In genomic region chr14:53916239-53916638, GRCh38 we compare ENCODE assay signal across 39 cellular contexts. TPM values are rescaled to one million over a fixed set of nuclear protein-coding genes. Genes with fewer than 3 reads are reported as not detected.
"Had no signal": no experiment of that assay in that cellular context is flagged by ENCODE, and none has a peak within 500 bp of the region (broad histone marks: within the 10 kb centered on the region; RNA-seq: fewer than 3 reads in every experiment).

No MANE protein-coding gene starts in this region.

- H3K36me3 Mint-ChIP-seq: activated naive CD4-positive, alpha-beta T cell treated with anti-CD3 and anti-CD28 coated beads, Interleukin-2, amount 10 ng/mL, durations not matched to agents 7 days and 5 days; activated naive CD4-positive, alpha-beta T cell treated with anti-CD3 and anti-CD28 coated beads, Interleukin-2, amount 50 U/mL, for 24 hours; activated naive CD4-positive, alpha-beta T cell treated with anti-CD3 and anti-CD28 coated beads, Interleukin-2, amount 50 U/mL, for 72 hours; activated naive CD8-positive, alpha-beta T cell; activated naive CD8-positive, alpha-beta T cell treated with anti-CD3 and anti-CD28 coated beads for 36 hours; activated naive CD8-positive, alpha-beta T cell treated with anti-CD3 and anti-CD28 coated beads, Interleukin-2, amount 10 ng/mL, durations not matched to agents 7 days and 5 days; brain had no signal

- H3K4me1 Mint-ChIP-seq: activated naive CD4-positive, alpha-beta T cell treated with anti-CD3 and anti-CD28 coated beads, Interleukin-2, amount 10 ng/mL, durations not matched to agents 7 days and 5 days; activated naive CD4-positive, alpha-beta T cell treated with anti-CD3 and anti-CD28 coated beads, Interleukin-2, amount 50 U/mL, for 24 hours; activated naive CD8-positive, alpha-beta T cell treated with anti-CD3 and anti-CD28 coated beads for 36 hours; activated naive CD8-positive, alpha-beta T cell treated with anti-CD3 and anti-CD28 coated beads, Interleukin-2, amount 10 ng/mL, durations not matched to agents 7 days and 5 days; activated naive CD8-positive, alpha-beta T cell treated with anti-CD3 and anti-CD28 coated beads, Interleukin-2, amount 50 U/mL, for 24 hours; brain; central memory CD8-positive, alpha-beta T cell had no signal

- H3K27me3 Mint-ChIP-seq: activated naive CD4-positive, alpha-beta T cell treated with anti-CD3 and anti-CD28 coated beads, Interleukin-2, amount 10 ng/mL, durations not matched to agents 7 days and 5 days; activated T-cell treated with anti-CD3 and anti-CD28 coated beads, Interleukin-2, amount 50 U/mL, for 24 hours; central memory CD8-positive, alpha-beta T cell had no signal

- FAIRE-seq: astrocyte, bronchial epithelial cell had no signal

- H3K4me3 Mint-ChIP-seq: activated naive CD4-positive, alpha-beta T cell treated with anti-CD3 and anti-CD28 coated beads for 36 hours; activated naive CD4-positive, alpha-beta T cell treated with anti-CD3 and anti-CD28 coated beads, Interleukin-2, amount 10 ng/mL, durations not matched to agents 7 days and 5 days; activated naive CD4-positive, alpha-beta T cell treated with anti-CD3 and anti-CD28 coated beads, Interleukin-2, amount 50 U/mL, for 24 hours; activated naive CD8-positive, alpha-beta T cell; activated naive CD8-positive, alpha-beta T cell treated with anti-CD3 and anti-CD28 coated beads for 36 hours; activated naive CD8-positive, alpha-beta T cell treated with anti-CD3 and anti-CD28 coated beads, Interleukin-2, amount 10 ng/mL, durations not matched to agents 7 days and 5 days; activated naive CD8-positive, alpha-beta T cell treated with anti-CD3 and anti-CD28 coated beads, Interleukin-2, amount 50 U/mL, for 24 hours; activated T-cell treated with anti-CD3 and anti-CD28 coated beads, Interleukin-2, amount 50 U/mL, for 24 hours; activated T-cell treated with anti-CD3 and anti-CD28 coated beads, Interleukin-2, amount 50 U/mL, for 4 hours; activated T-cell treated with anti-CD3 and anti-CD28 coated beads, Interleukin-2, amount 50 U/mL, for 72 hours; activated T-helper 1 cell treated with anti-CD3 and anti-CD28 coated beads, Interleukin-12 subunit alpha, Interleukin-12 subunit beta, Interleukin-2, Interleukin-4 antibody, amounts not matched to agents 30 ng/mL and 10 ng/mL and 1 ng/mL, durations not matched to agents 14 hours and 24 hours and 36 hours; brain; central memory CD8-positive, alpha-beta T cell had no signal

- ATAC-seq: activated naive CD4-positive, alpha-beta T cell treated with anti-CD3 and anti-CD28 coated beads, Interleukin-2, amount 50 U/mL, for 72 hours; activated naive CD8-positive, alpha-beta T cell treated with anti-CD3 and anti-CD28 coated beads, Interleukin-2, amount 50 U/mL, for 24 hours; activated T-cell treated with anti-CD3 and anti-CD28 coated beads, Interleukin-2, amount 50 U/mL, for 72 hours; body of pancreas had no signal

- H3K36me3 ChIP-seq: adrenal gland, ascending aorta, brain microvascular endothelial cell, breast epithelium, cardiac muscle cell had no signal

- H3K9me3 ChIP-seq: adrenal gland, ascending aorta, body of pancreas, breast epithelium had no signal

- H3K27ac ChIP-seq: adrenal gland, ascending aorta, body of pancreas, brain microvascular endothelial cell, breast epithelium, cardiac muscle cell had no signal

- H3K27ac Mint-ChIP-seq: activated naive CD4-positive, alpha-beta T cell treated with anti-CD3 and anti-CD28 coated beads for 36 hours; activated naive CD4-positive, alpha-beta T cell treated with anti-CD3 and anti-CD28 coated beads, Interleukin-2, amount 10 ng/mL, durations not matched to agents 7 days and 5 days; activated naive CD4-positive, alpha-beta T cell treated with anti-CD3 and anti-CD28 coated beads, Interleukin-2, amount 50 U/mL, for 24 hours; activated naive CD4-positive, alpha-beta T cell treated with anti-CD3 and anti-CD28 coated beads, Interleukin-2, amount 50 U/mL, for 72 hours; activated naive CD8-positive, alpha-beta T cell; activated naive CD8-positive, alpha-beta T cell treated with anti-CD3 and anti-CD28 coated beads for 36 hours; activated naive CD8-positive, alpha-beta T cell treated with anti-CD3 and anti-CD28 coated beads, Interleukin-2, amount 10 ng/mL, durations not matched to agents 7 days and 5 days; activated naive CD8-positive, alpha-beta T cell treated with anti-CD3 and anti-CD28 coated beads, Interleukin-2, amount 50 U/mL, for 24 hours; activated T-cell treated with anti-CD3 and anti-CD28 coated beads, Interleukin-2, amount 50 U/mL, for 24 hours; activated T-cell treated with anti-CD3 and anti-CD28 coated beads, Interleukin-2, amount 50 U/mL, for 72 hours; activated T-helper 1 cell treated with anti-CD3 and anti-CD28 coated beads, Interleukin-12 subunit alpha, Interleukin-12 subunit beta, Interleukin-2, Interleukin-4 antibody, amounts not matched to agents 30 ng/mL and 10 ng/mL and 1 ng/mL, durations not matched to agents 14 hours and 24 hours and 36 hours; activated T-helper 2 cell treated with anti-CD3 and anti-CD28 coated beads, Interferon-gamma antibody, Interleukin-2, Interleukin-4, amounts not matched to agents 10 μg/mL and 5 μg/mL and 100 μg/mL, durations not matched to agents 14 hours and 24 hours and 36 hours; brain had no signal

- DNase-seq: activated effector memory CD4-positive, alpha-beta T cell treated with anti-CD3 and anti-CD28 coated beads, Interleukin-2, amount 50 U/mL, for 16 hours; activated effector memory CD4-positive, alpha-beta T cell treated with Interleukin-2 at 50 U/mL for 16 hours; activated gamma-delta T cell; activated gamma-delta T cell treated with Interleukin-2 at 50 U/mL for 16 hours; activated naive CD4-positive, alpha-beta T cell; activated naive CD4-positive, alpha-beta T cell treated with anti-CD3 and anti-CD28 coated beads for 36 hours; activated naive CD4-positive, alpha-beta T cell treated with anti-CD3 and anti-CD28 coated beads, Interleukin-2, amount 10 ng/mL, durations not matched to agents 7 days and 5 days; activated naive CD4-positive, alpha-beta T cell treated with anti-CD3 and anti-CD28 coated beads, Interleukin-2, amount 50 U/mL, for 16 hours; activated naive CD4-positive, alpha-beta T cell treated with Interleukin-2 at 50 U/mL for 16 hours; activated naive CD8-positive, alpha-beta T cell treated with anti-CD3 and anti-CD28 coated beads for 36 hours; activated naive CD8-positive, alpha-beta T cell treated with anti-CD3 and anti-CD28 coated beads, Interleukin-2, amount 10 ng/mL, durations not matched to agents 7 days and 5 days; activated naive CD8-positive, alpha-beta T cell treated with anti-CD3 and anti-CD28 coated beads, Interleukin-2, amount 50 U/mL, for 24 hours; activated T-cell treated with anti-CD3 and anti-CD28 coated beads, Interleukin-2, amount 50 U/mL, for 1 hour; activated T-cell treated with anti-CD3 and anti-CD28 coated beads, Interleukin-2, amount 50 U/mL, for 24 hours; activated T-cell treated with anti-CD3 and anti-CD28 coated beads, Interleukin-2, amount 50 U/mL, for 4 hours; activated T-cell treated with anti-CD3 and anti-CD28 coated beads, Interleukin-2, amount 50 U/mL, for 48 hours; activated T-cell treated with anti-CD3 and anti-CD28 coated beads, Interleukin-2, amount 50 U/mL, for 72 hours; adrenal gland; amniotic stem cell; amygdala; anterior cingulate cortex; aorta; body of pancreas; brain microvascular endothelial cell; caudate nucleus; central memory CD4-positive, alpha-beta T cell; cerebellar nuclear complex had no signal

- H3K27me3 ChIP-seq: adrenal gland, ascending aorta, body of pancreas, brain microvascular endothelial cell, breast epithelium, cardiac muscle cell had no signal

- H3K4me1 ChIP-seq: adrenal gland, ascending aorta, body of pancreas, breast epithelium had no signal

- H3K4me3 ChIP-seq: adrenal gland, ascending aorta, body of pancreas, breast epithelium, cardiac muscle cell had no signal

RNA-seq across cellular contexts. Expression of gene BMP4, which starts 40.4 kb away (rescaled TPM):
- total RNA-seq: activated naive CD4-positive, alpha-beta T cell treated with anti-CD3 and anti-CD28 coated beads for 36 hours; activated naive CD4-positive, alpha-beta T cell treated with anti-CD3 and anti-CD28 coated beads, Interleukin-2, amount 50 U/mL, for 72 hours; activated naive CD8-positive, alpha-beta T cell treated with anti-CD3 and anti-CD28 coated beads for 36 hours; activated T-helper 1 cell treated with anti-CD3 and anti-CD28 coated beads, Interleukin-12 subunit alpha, Interleukin-12 subunit beta, Interleukin-2, Interleukin-4 antibody, amounts not matched to agents 30 ng/mL and 10 ng/mL and 1 ng/mL, durations not matched to agents 14 hours and 24 hours and 36 hours; activated T-helper 2 cell treated with anti-CD3 and anti-CD28 coated beads, Interferon-gamma antibody, Interleukin-2, Interleukin-4, amounts not matched to agents 10 μg/mL and 5 μg/mL and 100 μg/mL, durations not matched to agents 14 hours and 24 hours and 36 hours had no signal
